Comparison of ENCODE assay signal across 8 cellular contexts in the genomic region with DNA sequence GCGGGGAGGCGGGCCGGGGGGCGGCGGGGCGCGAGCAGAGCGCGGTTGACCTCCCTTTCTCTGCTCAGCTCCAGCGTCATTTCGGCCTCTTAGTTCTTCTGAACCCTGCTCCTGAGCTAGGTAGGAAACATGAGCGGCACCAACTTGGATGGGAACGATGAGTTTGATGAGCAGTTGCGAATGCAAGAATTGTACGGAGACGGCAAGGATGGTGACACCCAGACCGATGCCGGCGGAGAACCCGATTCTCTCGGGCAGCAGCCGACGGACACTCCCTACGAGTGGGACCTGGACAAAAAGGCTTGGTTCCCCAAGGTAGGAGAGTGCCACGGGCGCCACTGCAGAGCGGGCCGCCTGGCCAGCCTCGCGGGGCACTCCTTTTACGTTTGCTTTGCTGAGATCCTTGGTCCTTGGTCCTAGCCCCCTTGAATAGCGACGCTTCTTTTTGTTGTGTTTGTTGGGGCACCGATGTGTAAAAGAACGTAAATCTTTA. TPM values are rescaled to one million over a fixed set of nuclear protein-coding genes. Genes with fewer than 3 reads are reported as not detected.
DNase-seq lines count a peak whose midpoint lies in the region; ATAC-seq and TF ChIP-seq lines count a peak whose summit lies in the region.

A gene with protein sequence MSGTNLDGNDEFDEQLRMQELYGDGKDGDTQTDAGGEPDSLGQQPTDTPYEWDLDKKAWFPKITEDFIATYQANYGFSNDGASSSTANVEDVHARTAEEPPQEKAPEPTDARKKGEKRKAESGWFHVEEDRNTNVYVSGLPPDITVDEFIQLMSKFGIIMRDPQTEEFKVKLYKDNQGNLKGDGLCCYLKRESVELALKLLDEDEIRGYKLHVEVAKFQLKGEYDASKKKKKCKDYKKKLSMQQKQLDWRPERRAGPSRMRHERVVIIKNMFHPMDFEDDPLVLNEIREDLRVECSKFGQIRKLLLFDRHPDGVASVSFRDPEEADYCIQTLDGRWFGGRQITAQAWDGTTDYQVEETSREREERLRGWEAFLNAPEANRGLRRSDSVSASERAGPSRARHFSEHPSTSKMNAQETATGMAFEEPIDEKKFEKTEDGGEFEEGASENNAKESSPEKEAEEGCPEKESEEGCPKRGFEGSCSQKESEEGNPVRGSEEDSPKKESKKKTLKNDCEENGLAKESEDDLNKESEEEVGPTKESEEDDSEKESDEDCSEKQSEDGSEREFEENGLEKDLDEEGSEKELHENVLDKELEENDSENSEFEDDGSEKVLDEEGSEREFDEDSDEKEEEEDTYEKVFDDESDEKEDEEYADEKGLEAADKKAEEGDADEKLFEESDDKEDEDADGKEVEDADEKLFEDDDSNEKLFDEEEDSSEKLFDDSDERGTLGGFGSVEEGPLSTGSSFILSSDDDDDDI (plus strand): TSS at position 37 of the 493 bp plus-strand sequence. CDS start 93 bp downstream, at position 130.

- intact Hi-C loops in breast epithelium (cut with DNase I; ENCODE audit: low total_unique reads), result no loop called here

- no peaks in the 10 kb centered on the region for H3K4me1 ChIP-seq in breast epithelium

- no peak for TF ChIP-seq CTCF in breast epithelium (IDR thresholded peaks at IDR 0.05)
- TF ChIP-seq CTCF in subcutaneous adipose tissue (IDR thresholded peaks at IDR 0.05; ENCODE audit: low read depth), result no peak

- in situ Hi-C loops in Caki2 (cut with HindIII; ENCODE audit: low pct_unique_long_range_greater_than_20kb, low sequenced_read_pairs), result no loop called here

- DNase-seq in Caki2 (ENCODE audit: low read depth) (no peak), LHCN-M2 (ENCODE audit: low read depth) (no peak), breast epithelium (ENCODE audit: low spot score in 2 of 2) (no peak), NCI-H1694 treated with DMSO at 0.1 percent for 48 hours (lab: John Stamatoyannopoulos, UW) (no peak)

- H3K36me3 ChIP-seq in breast epithelium, result no peaks in the 10 kb centered on the region

- peak within 1 kb of the TSS; percentile 57 to 73 (median 60) for H3K4me3 ChIP-seq in breast epithelium

- no peaks in the 10 kb centered on the region for H3K9me3 ChIP-seq in breast epithelium

- peak within 1 kb of the TSS; percentile 95 to 98 for H3K27ac ChIP-seq in breast epithelium
- peak within 1 kb of the TSS; percentile 89 for H3K27ac ChIP-seq in layer of hippocampus (ENCODE audit: low read depth, low read length)

- no peak for TF ChIP-seq POLR2A in breast epithelium (IDR thresholded peaks at IDR 0.05)

- ATAC-seq in GM21447 (IDR thresholded peaks at IDR 0.05; ENCODE audit: unreplicated experiment), result peak; percentile 11
- ATAC-seq in HG03442 (IDR thresholded peaks at IDR 0.05; ENCODE audit: unreplicated experiment), result no peak

- H3K27me3 ChIP-seq in breast epithelium (peaks cover 0 to 17% of the 10 kb centered on the region in 2 donors), layer of hippocampus (ENCODE audit: control insufficient read depth, insufficient read depth, low read length) (no peaks in the 10 kb centered on the region)

RNA-seq across cellular contexts. Expression of the gene that starts here (rescaled TPM):
- 20.2 and 23.5 TPM in 2 replicates for total RNA-seq in Caki2 (2014; rRNA removed; shearing (Covaris generic); ENCODE audit: low replicate concordance)
- total RNA-seq in LHCN-M2 (2014; rRNA removed) (68.9 and 72.8 TPM in 2 replicates), breast epithelium (10 to 100 TPM; 42.0 to 53.4 (median 52.2) TPM), subcutaneous adipose tissue (10 to 100 TPM; 38.6 to 99.8 (median 65.9) TPM)
- 28.8 TPM for polyA plus RNA-seq in LHCN-M2 (2012)
